ENCODE assay signal across 11 cellular contexts in the genomic region with DNA sequence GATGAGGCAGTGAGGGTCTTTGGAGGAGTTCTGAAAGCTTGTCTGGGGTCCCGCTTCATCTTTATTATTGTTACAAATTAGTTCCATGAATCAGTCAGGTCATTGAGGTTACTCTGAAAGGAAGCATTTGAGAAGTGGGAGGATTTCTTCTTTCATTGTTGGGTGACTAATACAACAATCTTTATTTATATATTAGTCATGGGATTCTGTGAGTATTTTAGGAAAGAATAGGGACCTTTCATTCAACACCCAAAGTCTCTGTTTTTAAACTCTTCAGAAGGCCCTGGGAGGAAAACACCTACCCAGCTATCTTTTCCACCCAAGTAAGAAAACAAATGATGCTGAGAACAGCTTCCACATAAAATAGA.
DNase-seq lines count a peak whose midpoint lies in the region; ATAC-seq, FAIRE-seq and TF ChIP-seq lines count a peak whose summit lies in the region.
"Had no signal": no experiment of that assay in that cellular context is flagged by ENCODE, and none has a peak within 500 bp of the region (broad histone marks: within the 10 kb centered on the region; RNA-seq: fewer than 3 reads in every experiment).

No MANE protein-coding gene starts in this region.

- H3K9me3 Mint-ChIP-seq in HFFc6 (no peaks in the 10 kb centered on the region), astrocyte (ENCODE audit: unreplicated experiment) (no peaks in the 10 kb centered on the region)
- H3K9me3 Mint-ChIP-seq: CD4-positive, CD25-positive, alpha-beta regulatory T cell; naive thymus-derived CD8-positive, alpha-beta T cell had no signal

- no peak overlapping the region for H3K4me3 ChIP-seq in A549
- H3K4me3 ChIP-seq in astrocyte (ENCODE audit: insufficient read depth, low read depth, low read length), result peak overlapping the region; percentile 41
- H3K4me3 ChIP-seq in prostate gland, result no peak overlapping the region
- H3K4me3 ChIP-seq in right atrium auricular region, result no peak overlapping the region
- H3K4me3 ChIP-seq: heart right ventricle had no signal

- H3K27me3 Mint-ChIP-seq in HFFc6 (ENCODE audit: insufficient read depth) (peaks cover 6% of the 10 kb centered on the region), astrocyte (ENCODE audit: low read depth, unreplicated experiment) (no peaks in the 10 kb centered on the region)

- H3K9me3 ChIP-seq in A549, result no peaks in the 10 kb centered on the region
- H3K9me3 ChIP-seq in astrocyte (ENCODE audit: insufficient read depth, low read depth, low read length), result no peaks in the 10 kb centered on the region
- no peaks in the 10 kb centered on the region for H3K9me3 ChIP-seq in prostate gland
- H3K9me3 ChIP-seq in right atrium auricular region, result no peaks in the 10 kb centered on the region
- H3K9me3 ChIP-seq: heart right ventricle had no signal

- 7% methylated on average over 1 of the region's 1 CpG for WGBS in A549 (ENCODE audit: missing lambda C conversion rate)
- WGBS in prostate gland, result 47% methylated on average over 1 of the region's 1 CpG

- peaks cover 30% of the 10 kb centered on the region for H3K4me1 Mint-ChIP-seq in HFFc6 (ENCODE audit: low read depth)
- peaks cover 22% of the 10 kb centered on the region for H3K4me1 Mint-ChIP-seq in astrocyte (ENCODE audit: low read depth, unreplicated experiment)
- H3K4me1 Mint-ChIP-seq: naive thymus-derived CD8-positive, alpha-beta T cell had no signal

- peaks cover 16% of the 10 kb centered on the region for H3K4me1 ChIP-seq in A549
- peaks cover 22% of the 10 kb centered on the region for H3K4me1 ChIP-seq in astrocyte (ENCODE audit: insufficient read depth, low read length)
- H3K4me1 ChIP-seq in prostate gland (replicated peaks), result no peaks in the 10 kb centered on the region
- H3K4me1 ChIP-seq in right atrium auricular region, result peaks cover 0 to 9% of the 10 kb centered on the region in 2 donors

- H3K79me2 ChIP-seq in astrocyte (ENCODE audit: insufficient read depth, low read length), result no peaks in the 10 kb centered on the region

- TF ChIP-seq EP300 in A549 (IDR thresholded peaks at IDR 0.05), result no peak

- peak overlapping the region in 1 of 2 experiments; percentile 68; a peak in 3 of 6 replicates for H3K27ac ChIP-seq in A549
- H3K27ac ChIP-seq in astrocyte (ENCODE audit: low read depth, low read length), result peak overlapping the region; percentile 94
- no peak overlapping the region for H3K27ac ChIP-seq in prostate gland
- no peak overlapping the region for H3K27ac ChIP-seq in right atrium auricular region

- TF ChIP-seq CTCF in A549 (IDR thresholded peaks at IDR 0.05), result no peak
- TF ChIP-seq CTCF in HFFc6 (IDR thresholded peaks at IDR 0.05), result no peak
- TF ChIP-seq CTCF in astrocyte (IDR thresholded peaks at IDR 0.05; ENCODE audit: insufficient read depth, low read depth, low read length), result no peak
- TF ChIP-seq CTCF in prostate gland (IDR thresholded peaks at IDR 0.05), result no peak
- TF ChIP-seq CTCF in right atrium auricular region (IDR thresholded peaks at IDR 0.05), result no peak

- H3K36me3 Mint-ChIP-seq in HFFc6 (ENCODE audit: low read depth) (no peaks in the 10 kb centered on the region), astrocyte (ENCODE audit: low read depth, unreplicated experiment) (no peaks in the 10 kb centered on the region)
- H3K36me3 Mint-ChIP-seq: CD4-positive, CD25-positive, alpha-beta regulatory T cell; naive thymus-derived CD8-positive, alpha-beta T cell had no signal

- no peaks in the 10 kb centered on the region for H3K27me3 ChIP-seq in astrocyte (ENCODE audit: insufficient read depth, low read length)
- no peaks in the 10 kb centered on the region for H3K27me3 ChIP-seq in prostate gland (replicated peaks; ENCODE audit: insufficient read depth)
- H3K27me3 ChIP-seq in right atrium auricular region, result no peaks in the 10 kb centered on the region
- H3K27me3 ChIP-seq: heart right ventricle had no signal

- H4K20me1 ChIP-seq in astrocyte (ENCODE audit: insufficient read depth, low read length), result peaks cover 2% of the 10 kb centered on the region

- H3K4me2 ChIP-seq in A549 (peak overlapping the region; percentile 66), astrocyte (ENCODE audit: low read length) (peak overlapping the region; percentile 81)

- TF ChIP-seq POLR2A in A549 (IDR thresholded peaks at IDR 0.05; ENCODE audit: low read length) (no peak), prostate gland (IDR thresholded peaks at IDR 0.05) (no peak)

- peak overlapping the region; percentile 94 for H3K27ac Mint-ChIP-seq in HFFc6
- H3K27ac Mint-ChIP-seq in astrocyte (ENCODE audit: unreplicated experiment), result peak overlapping the region; percentile 92
- H3K27ac Mint-ChIP-seq: CD4-positive, CD25-positive, alpha-beta regulatory T cell had no signal

- ATAC-seq in A549 (peak; percentile 78), HG03139 (IDR thresholded peaks at IDR 0.05; ENCODE audit: unreplicated experiment) (no peak)
- ATAC-seq: naive thymus-derived CD8-positive, alpha-beta T cell had no signal

- peak overlapping the region; percentile 57 for H2AFZ ChIP-seq in astrocyte (ENCODE audit: low read depth, low read length)

- intact Hi-C loops in prostate gland (cut with DNase I), result no loop called here

- H3K9ac ChIP-seq in astrocyte (ENCODE audit: low read length), result peak overlapping the region; percentile 71

- no peaks in the 10 kb centered on the region for H3K36me3 ChIP-seq in astrocyte (ENCODE audit: insufficient read depth, low read length)
- no peaks in the 10 kb centered on the region for H3K36me3 ChIP-seq in prostate gland
- H3K36me3 ChIP-seq in right atrium auricular region, result no peaks in the 10 kb centered on the region
- H3K36me3 ChIP-seq: heart right ventricle had no signal

- H3K4me3 Mint-ChIP-seq in HFFc6, result peak overlapping the region; percentile 81
- H3K4me3 Mint-ChIP-seq in astrocyte (ENCODE audit: unreplicated experiment), result no peak overlapping the region
- H3K4me3 Mint-ChIP-seq: CD4-positive, CD25-positive, alpha-beta regulatory T cell; naive thymus-derived CD8-positive, alpha-beta T cell had no signal

- POLR2A ChIA-PET in A549 (lab: Yijun Ruan, JAX), result no interaction called here

- FAIRE-seq in A549 (lab: Jason Lieb, UNC) (no peak), astrocyte (lab: Jason Lieb, UNC) (peak; percentile 26)

- CTCF ChIA-PET in A549 (lab: Yijun Ruan, JAX), result interaction anchor here (0.9 to 1.6 kb wide), 4 partner anchors 9 to 420 kb away, joined by 3 to 4 read pairs (median 3); no protein-coding TSS in a partner anchor

- DNase-seq in A549 (ENCODE audit: low read depth in 1 of 2, low spot score in 1 of 2) (peak; percentile 9 to 10), HFFc6 (peak; percentile 77), astrocyte (ENCODE audit: low read depth) (peak; percentile 85), kidney tubule cell (ENCODE audit: low spot score) (peak; percentile 86), prostate gland (ENCODE audit: low spot score) (no peak), right atrium auricular region (ENCODE audit: low spot score) (no peak), anterior cingulate cortex (lab: John Stamatoyannopoulos, UW) (no peak)
- DNase-seq: CD4-positive, CD25-positive, alpha-beta regulatory T cell; heart right ventricle; naive thymus-derived CD8-positive, alpha-beta T cell had no signal

- TF ChIP-seq RAD21 in A549 (conservative IDR thresholded peaks at IDR 0.05 in 1 of 2, IDR thresholded peaks at IDR 0.05 in 1 of 2), result no peak

TF ChIP-seq in A549, 52 proteins besides CTCF, POLR2A, EP300 and RAD21:
- TF ChIP-seq FOSL2 (IDR thresholded peaks at IDR 0.05), result no peak
- peak; percentile 61 for TF ChIP-seq FOSL2 (CRISPR knock-in tag; IDR thresholded peaks at IDR 0.05)
- TF ChIP-seq NPAS2 (CRISPR knock-in tag; IDR thresholded peaks at IDR 0.05; ENCODE audit: borderline replicate concordance), result no peak
- peak; percentile 17; the same call in 1 of the 2 replicates for TF ChIP-seq JUNB (IDR thresholded peaks at IDR 0.05)
- TF ChIP-seq RARB (CRISPR knock-in tag; IDR thresholded peaks at IDR 0.05), result no peak

Comparison
In these comparisons a context has a peak if more than half of its experiments do, and no peak if none do; other contexts are left out.
1. DNase-seq: peak in A549 (2 of 2), HFFc6 (single experiment), astrocyte (single experiment) and kidney tubule cell (single experiment); none in prostate gland (single experiment), right atrium auricular region (single experiment) and anterior cingulate cortex (0 of 58).